Comparison of ENCODE assay signal across 21 cellular contexts in the genomic region with DNA sequence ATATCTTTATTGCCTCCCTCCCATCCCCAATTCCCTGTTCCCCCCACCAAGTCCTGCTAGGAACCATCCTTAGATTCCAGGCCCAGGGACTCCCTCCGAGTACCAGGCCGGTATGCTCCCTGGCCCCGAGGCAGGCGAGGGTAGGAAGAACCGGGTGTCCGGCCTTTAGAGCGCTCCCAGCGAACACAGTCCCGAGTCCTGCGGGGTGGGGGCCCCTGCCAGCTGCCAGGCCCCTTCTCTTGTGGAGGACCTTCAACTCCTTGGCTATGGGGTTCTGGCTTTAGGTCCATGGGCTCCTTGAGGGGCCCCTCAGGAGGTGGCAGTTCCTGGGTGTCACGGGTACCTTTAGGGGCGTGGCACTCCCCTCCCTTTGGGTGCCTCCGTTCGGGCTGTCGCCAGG. TPM values are rescaled to one million over a fixed set of nuclear protein-coding genes. Genes with fewer than 3 reads are reported as not detected.
DNase-seq lines count a peak whose midpoint lies in the region; ATAC-seq, FAIRE-seq and TF ChIP-seq lines count a peak whose summit lies in the region.
"Had no signal": no experiment of that assay in that cellular context is flagged by ENCODE, and none has a peak within 500 bp of the region (broad histone marks: within the 10 kb centered on the region; RNA-seq: fewer than 3 reads in every experiment).

No MANE protein-coding gene starts in this region.

- TF ChIP-seq POLR2A in K562 (conservative IDR thresholded peaks at IDR 0.05) (no peak), sigmoid colon (IDR thresholded peaks at IDR 0.05) (no peak)

- TF ChIP-seq EP300 in K562 (IDR thresholded peaks at IDR 0.05; ENCODE audit: low read length) = no peak
- no peak for TF ChIP-seq EP300 in sigmoid colon (IDR thresholded peaks at IDR 0.05)

- peak overlapping the region in 1 of 4 donors; percentile 40 for H3K4me3 Mint-ChIP-seq in IgD-negative memory B cell
- H3K4me3 Mint-ChIP-seq: H9 had no signal

- CTCF ChIA-PET in K562 (lab: Yijun Ruan, JAX; ENCODE audit: low intra/inter-chr PET ratio) = no interaction called here

- ATAC-seq in K562 (no peak), GM21576 (IDR thresholded peaks at IDR 0.05; ENCODE audit: unreplicated experiment) (no peak)

- H4K20me1 ChIP-seq in K562 (replicated peaks; ENCODE audit: control insufficient read depth, insufficient read depth, low read length) = no peaks in the 10 kb centered on the region

- POLR2A ChIA-PET in K562 (lab: Yijun Ruan, JAX) = no interaction called here

- H3K9me3 ChIP-seq in K562 (replicated peaks; ENCODE audit: control insufficient read depth, insufficient read depth, low read depth, low read length) = no peaks in the 10 kb centered on the region
- H3K9me3 ChIP-seq in sigmoid colon = no peaks in the 10 kb centered on the region
- H3K9me3 ChIP-seq: BE2C had no signal

- FAIRE-seq in K562 (lab: Jason Lieb, UNC) = no peak
- FAIRE-seq: A204.1, GM12892, GM18507, H1, HTR-8/SVneo had no signal

- H2AFZ ChIP-seq in K562 (ENCODE audit: low read depth, low read length) = no peak overlapping the region

- intact Hi-C loops in K562 (cut with micrococcal nuclease) (no loop called here), sigmoid colon (cut with DNase I) (no loop called here)

- DNase-seq in K562 (ENCODE audit: extremely low read depth in 1 of 4, low spot score in 3 of 4) (no peak), sigmoid colon (peak; percentile 47), cortex of kidney (lab: John Stamatoyannopoulos, UW) (no peak)
- DNase-seq: ACHN; BE2C; C1 segment of cervical spinal cord; CD4-positive, CD25-positive, alpha-beta regulatory T cell; CD8-positive, alpha-beta memory T cell; COR-L47; DMS153; DMS79; GDM1; H9 had no signal

- H3K27me3 Mint-ChIP-seq in IgD-negative memory B cell = no peaks in the 10 kb centered on the region
- H3K27me3 Mint-ChIP-seq: CD4-positive, CD25-positive, alpha-beta regulatory T cell; CD8-positive, alpha-beta memory T cell had no signal

- H3K4me1 Mint-ChIP-seq in IgD-negative memory B cell = peaks cover 10 to 18% (median 10%) of the 10 kb centered on the region in 3 donors

- peaks cover 3% of the 10 kb centered on the region for H3K9me1 ChIP-seq in K562 (ENCODE audit: control insufficient read depth, insufficient read depth, low read length)

- peak overlapping the region in 1 of 2 experiments; percentile 23; a peak in 1 of 4 replicates for H3K9ac ChIP-seq in K562 (ENCODE audit: insufficient read depth in 1 of 2, low read depth in 2 of 2, low read length in 2 of 2)
- H3K9ac ChIP-seq: KMS-11 had no signal

- H3K27me3 ChIP-seq in K562 (ENCODE audit: control insufficient read depth in 2 of 2, insufficient read depth in 2 of 2, low read length in 2 of 2) (no peaks in the 10 kb centered on the region), sigmoid colon (no peaks in the 10 kb centered on the region)
- H3K27me3 ChIP-seq: BE2C had no signal

- H3K36me3 Mint-ChIP-seq in IgD-negative memory B cell = no peaks in the 10 kb centered on the region

- H3K27ac ChIP-seq in K562 (ENCODE audit: extremely low read depth, low read depth, low read length) = no peak overlapping the region
- no peak overlapping the region for H3K27ac ChIP-seq in sigmoid colon
- H3K27ac ChIP-seq: KMS-11 had no signal

- in situ Hi-C loops in K562 (cut with MboI) = no loop called here

- peaks cover 60% of the 10 kb centered on the region; the same call in 2 of the 3 replicates for H3K36me3 ChIP-seq in K562 (ENCODE audit: control insufficient read depth, insufficient read depth, low read length)
- H3K36me3 ChIP-seq in sigmoid colon = peaks cover 31 to 78% (median 53%) of the 10 kb centered on the region in 4 donors

- 83% methylated on average over 4 of the region's 15 CpGs for WGBS in K562 (ENCODE audit: insufficient coverage, low coverage, missing lambda C conversion rate)
- 90 to 93% methylated on average over 15 of the region's 15 CpGs for WGBS in sigmoid colon, 2 donors

- no peak for TF ChIP-seq CTCF in K562 (IDR thresholded peaks at IDR 0.05 in 2 of 3, conservative IDR thresholded peaks at IDR 0.05 in 1 of 3; ENCODE audit: insufficient read depth in 2 of 3, low read depth in 1 of 3, low read length in 3 of 3)
- no peak for TF ChIP-seq CTCF in sigmoid colon (IDR thresholded peaks at IDR 0.05)

- H3K9me3 Mint-ChIP-seq in IgD-negative memory B cell = no peaks in the 10 kb centered on the region
- H3K9me3 Mint-ChIP-seq: CD4-positive, CD25-positive, alpha-beta regulatory T cell; CD8-positive, alpha-beta memory T cell; H9 had no signal

- H3K4me2 ChIP-seq in K562 (ENCODE audit: insufficient read depth, low read length) = no peak overlapping the region
- H3K4me2 ChIP-seq: KMS-11 had no signal

- H3K4me3 ChIP-seq in K562 = no peak overlapping the region
- no peak overlapping the region for H3K4me3 ChIP-seq in sigmoid colon

- BruUV-seq in K562 (replicated peaks; lab: Mats Ljungman, UMichigan) = no TSS peak

- TF ChIP-seq RAD21 in K562 (CRISPR knock-in tag; conservative IDR thresholded peaks at IDR 0.05 in 1 of 2, IDR thresholded peaks at IDR 0.05 in 1 of 2) = no peak

- H3K79me2 ChIP-seq in K562 (ENCODE audit: control insufficient read depth, insufficient read depth, low read length) = peaks cover 18% of the 10 kb centered on the region

- H3K4me1 ChIP-seq in K562 (replicated peaks in 1 of 2; ENCODE audit: control insufficient read depth in 2 of 2, insufficient read depth in 2 of 2, low read length in 2 of 2) (peaks cover 6 to 13% of the 10 kb centered on the region in 2 experiments; a peak in 3 of 5 replicates), sigmoid colon (peaks cover 0 to 11% (median 10%) of the 10 kb centered on the region in 4 donors)
- H3K4me1 ChIP-seq: BE2C had no signal

- H3K27ac Mint-ChIP-seq in IgD-negative memory B cell = peak overlapping the region in 2 of 3 donors; percentile 10 to 67
- H3K27ac Mint-ChIP-seq: CD4-positive, CD25-positive, alpha-beta regulatory T cell; H9 had no signal

RNA-seq across cellular contexts. Expression of gene BCS1L, which starts 4.4 kb away (rescaled TPM):
- polyA plus RNA-seq in IgD-negative memory B cell (21.2 TPM), K562 (2011; rRNA removed) (55.1 and 56.7 TPM in 2 replicates), K562 (2014; fragmentation: Illumina TruSeq; extraction: Trizol) (48.0 and 61.3 TPM in 2 replicates), K562 (2014; fragmentation: Nextera tagmentation; extraction: Ambion mirVana) (100 to 1,000 TPM in 1 of 2 experiments, 10 to 100 TPM in 1; 83.2 to 103 TPM), K562 (2014; rRNA removed) (64.8 and 72.7 TPM in 2 replicates), sigmoid colon (10 to 100 TPM; 13.4 to 27.8 (median 20.4) TPM)
- 85.6 and 126 TPM in 2 replicates for total RNA-seq in K562 (2011; cell fraction: chromatin; rRNA removed; ENCODE audit: low replicate concordance)
- total RNA-seq in K562 (2011; cell fraction: nucleolus; rRNA removed) = 75.8 and 79.0 TPM in 2 replicates
- total RNA-seq in K562 (2011; cell fraction: nucleoplasm; rRNA removed) = 81.7 and 82.7 TPM in 2 replicates
- total RNA-seq in K562 (2014; rRNA removed) (41.1 and 43.6 TPM in 2 replicates), K562 (2014; rRNA removed; fragmentation: Illumina TruSeq; extraction: Trizol) (33.9 and 37.6 TPM in 2 replicates), K562 (2015; rRNA removed; fragmentation: Illumina TruSeq; extraction: Trizol) (43.8 and 46.9 TPM in 2 replicates), K562 (2021) (52.6 and 56.7 TPM in 2 replicates), sigmoid colon (10 to 100 TPM; 20.7 to 42.5 (median 25.2) TPM)
- 69.3 and 108 TPM in 2 replicates for polyA plus RNA-seq in K562 (2011; cell fraction: cytosol; rRNA removed)
- polyA plus RNA-seq in K562 (2011; cell fraction: nucleus; rRNA removed) = 162 and 234 TPM in 2 replicates
- 40.2 and 56.5 TPM in 2 replicates for polyA plus RNA-seq in K562 (2012)
- 31.4 and 41.5 TPM in 2 replicates for polyA minus RNA-seq in K562 (2011; rRNA and poly(A)+ RNA removed)
- polyA minus RNA-seq in K562 (2011; cell fraction: cytosol; rRNA and poly(A)+ RNA removed) = 16.0 and 28.2 TPM in 2 replicates
- 27.7 and 35.0 TPM in 2 replicates for polyA minus RNA-seq in K562 (2011; cell fraction: nucleus; rRNA and poly(A)+ RNA removed)

RNA-seq across cellular contexts. Expression of gene ZNF142, which starts 4.5 kb away (rescaled TPM):
- polyA plus RNA-seq in IgD-negative memory B cell (21.1 TPM), K562 (2011; rRNA removed) (2.4 and 4.2 TPM in 2 replicates), K562 (2014; fragmentation: Illumina TruSeq; extraction: Trizol) (12.2 and 12.9 TPM in 2 replicates), K562 (2014; fragmentation: Nextera tagmentation; extraction: Ambion mirVana) (1 to 10 TPM in 1 of 2 experiments, under 1 TPM in 1; 0.50 to 1.3 TPM), K562 (2014; rRNA removed) (7.0 and 7.3 TPM in 2 replicates), sigmoid colon (10 to 100 TPM in 1 of 3 donors, 1 to 10 TPM in 2; 1.6 to 10.2 (median 4.8) TPM)
- 24.0 and 65.8 TPM in 2 replicates for total RNA-seq in K562 (2011; cell fraction: chromatin; rRNA removed; ENCODE audit: low replicate concordance)
- 35.1 and 47.0 TPM in 2 replicates for total RNA-seq in K562 (2011; cell fraction: nucleolus; rRNA removed)
- total RNA-seq in K562 (2011; cell fraction: nucleoplasm; rRNA removed) = 30.9 and 31.5 TPM in 2 replicates
- total RNA-seq in K562 (2014; rRNA removed) (8.1 and 13.8 TPM in 2 replicates), K562 (2014; rRNA removed; fragmentation: Illumina TruSeq; extraction: Trizol) (4.0 and 4.1 TPM in 2 replicates), K562 (2015; rRNA removed; fragmentation: Illumina TruSeq; extraction: Trizol) (4.5 and 5.2 TPM in 2 replicates), K562 (2021) (25.4 and 26.1 TPM in 2 replicates), sigmoid colon (10 to 100 TPM; 14.6 to 24.4 (median 19.5) TPM)
- polyA plus RNA-seq in K562 (2011; cell fraction: cytosol; rRNA removed) = 3.5 and 4.3 TPM in 2 replicates
- 12.9 and 32.2 TPM in 2 replicates for polyA plus RNA-seq in K562 (2011; cell fraction: nucleus; rRNA removed)
- polyA plus RNA-seq in K562 (2012) = 8.3 and 9.9 TPM in 2 replicates
- 6.0 and 6.3 TPM in 2 replicates for polyA minus RNA-seq in K562 (2011; rRNA and poly(A)+ RNA removed)
- polyA minus RNA-seq in K562 (2011; cell fraction: cytosol; rRNA and poly(A)+ RNA removed) = 9.3 and 9.6 TPM in 2 replicates
- polyA minus RNA-seq in K562 (2011; cell fraction: nucleus; rRNA and poly(A)+ RNA removed) = 20.1 and 24.5 TPM in 2 replicates

RNA-seq across cellular contexts. Expression of gene RNF25, which starts 7.9 kb away (rescaled TPM):
- polyA plus RNA-seq in IgD-negative memory B cell (23.4 TPM), K562 (2011; rRNA removed) (45.9 and 49.8 TPM in 2 replicates), K562 (2014; fragmentation: Illumina TruSeq; extraction: Trizol) (19.7 and 30.1 TPM in 2 replicates), K562 (2014; fragmentation: Nextera tagmentation; extraction: Ambion mirVana) (1 to 10 TPM; 2.3 to 10.0 TPM), K562 (2014; rRNA removed) (26.5 and 26.6 TPM in 2 replicates), sigmoid colon (10 to 100 TPM; 11.6 to 19.2 (median 14.3) TPM)
- total RNA-seq in K562 (2011; cell fraction: chromatin; rRNA removed; ENCODE audit: low replicate concordance) = 12.4 and 31.3 TPM in 2 replicates
- 21.2 and 25.3 TPM in 2 replicates for total RNA-seq in K562 (2011; cell fraction: nucleolus; rRNA removed)
- 14.1 and 22.4 TPM in 2 replicates for total RNA-seq in K562 (2011; cell fraction: nucleoplasm; rRNA removed)
- total RNA-seq in K562 (2014; rRNA removed) (17.0 and 30.0 TPM in 2 replicates), K562 (2014; rRNA removed; fragmentation: Illumina TruSeq; extraction: Trizol) (15.5 and 18.2 TPM in 2 replicates), K562 (2015; rRNA removed; fragmentation: Illumina TruSeq; extraction: Trizol) (15.3 and 24.6 TPM in 2 replicates), K562 (2021) (19.0 and 20.5 TPM in 2 replicates), sigmoid colon (10 to 100 TPM in 3 of 4 donors, 1 to 10 TPM in 1; 6.4 to 24.7 (median 21.9) TPM)
- polyA plus RNA-seq in K562 (2011; cell fraction: cytosol; rRNA removed) = 24.3 and 40.6 TPM in 2 replicates
- polyA plus RNA-seq in K562 (2011; cell fraction: nucleus; rRNA removed) = 40.5 and 63.9 TPM in 2 replicates
- 16.7 and 22.6 TPM in 2 replicates for polyA plus RNA-seq in K562 (2012)
- 31.3 and 33.2 TPM in 2 replicates for polyA minus RNA-seq in K562 (2011; rRNA and poly(A)+ RNA removed)
- 6.3 and 21.5 TPM in 2 replicates for polyA minus RNA-seq in K562 (2011; cell fraction: cytosol; rRNA and poly(A)+ RNA removed)
- polyA minus RNA-seq in K562 (2011; cell fraction: nucleus; rRNA and poly(A)+ RNA removed) = 5.9 and 9.6 TPM in 2 replicates

RNA-seq across cellular contexts. Expression of gene STK36, which starts 8.0 kb away (rescaled TPM):
- polyA plus RNA-seq in IgD-negative memory B cell (4.8 TPM), K562 (2011; rRNA removed) (12.4 and 22.4 TPM in 2 replicates), K562 (2014; fragmentation: Illumina TruSeq; extraction: Trizol) (6.5 and 9.6 TPM in 2 replicates), K562 (2014; fragmentation: Nextera tagmentation; extraction: Ambion mirVana) (1 to 10 TPM; 3.5 to 6.7 TPM), K562 (2014; rRNA removed) (9.7 and 10.3 TPM in 2 replicates), sigmoid colon (10 to 100 TPM in 1 of 3 donors, 1 to 10 TPM in 2; 3.9 to 15.8 (median 4.2) TPM)
- 93.3 and 145 TPM in 2 replicates for total RNA-seq in K562 (2011; cell fraction: chromatin; rRNA removed; ENCODE audit: low replicate concordance)
- 40.4 and 45.0 TPM in 2 replicates for total RNA-seq in K562 (2011; cell fraction: nucleolus; rRNA removed)
- total RNA-seq in K562 (2011; cell fraction: nucleoplasm; rRNA removed) = 42.6 and 50.0 TPM in 2 replicates
- total RNA-seq in K562 (2014; rRNA removed) (3.8 and 5.2 TPM in 2 replicates), K562 (2014; rRNA removed; fragmentation: Illumina TruSeq; extraction: Trizol) (4.1 and 6.3 TPM in 2 replicates), K562 (2015; rRNA removed; fragmentation: Illumina TruSeq; extraction: Trizol) (4.1 and 4.5 TPM in 2 replicates), K562 (2021) (9.3 and 9.6 TPM in 2 replicates), sigmoid colon (10 to 100 TPM; 13.6 to 79.5 (median 27.0) TPM)
- 9.2 and 11.0 TPM in 2 replicates for polyA plus RNA-seq in K562 (2011; cell fraction: cytosol; rRNA removed)
- polyA plus RNA-seq in K562 (2011; cell fraction: nucleus; rRNA removed) = 219 and 220 TPM in 2 replicates
- polyA plus RNA-seq in K562 (2012) = 5.5 and 8.3 TPM in 2 replicates
- polyA minus RNA-seq in K562 (2011; rRNA and poly(A)+ RNA removed) = 10.5 and 11.9 TPM in 2 replicates
- polyA minus RNA-seq in K562 (2011; cell fraction: cytosol; rRNA and poly(A)+ RNA removed) = 5.3 and 6.7 TPM in 2 replicates
- 19.5 and 29.4 TPM in 2 replicates for polyA minus RNA-seq in K562 (2011; cell fraction: nucleus; rRNA and poly(A)+ RNA removed)

RNA-seq across cellular contexts. Expression of gene TTLL4, which starts 46.7 kb away (rescaled TPM):
- polyA plus RNA-seq in IgD-negative memory B cell (14.5 TPM), K562 (2011; rRNA removed) (41.4 and 49.7 TPM in 2 replicates), K562 (2014; fragmentation: Illumina TruSeq; extraction: Trizol) (56.8 and 67.5 TPM in 2 replicates), K562 (2014; fragmentation: Nextera tagmentation; extraction: Ambion mirVana) (10 to 100 TPM; 20.3 to 30.8 TPM), K562 (2014; rRNA removed) (24.5 and 35.3 TPM in 2 replicates), sigmoid colon (10 to 100 TPM in 1 of 3 donors, 1 to 10 TPM in 2; 6.0 to 15.1 (median 6.0) TPM)
- 112 and 166 TPM in 2 replicates for total RNA-seq in K562 (2011; cell fraction: chromatin; rRNA removed; ENCODE audit: low replicate concordance)
- 66.4 and 72.5 TPM in 2 replicates for total RNA-seq in K562 (2011; cell fraction: nucleolus; rRNA removed)
- 68.0 and 77.2 TPM in 2 replicates for total RNA-seq in K562 (2011; cell fraction: nucleoplasm; rRNA removed)
- total RNA-seq in K562 (2014; rRNA removed) (12.6 and 26.0 TPM in 2 replicates), K562 (2014; rRNA removed; fragmentation: Illumina TruSeq; extraction: Trizol) (19.6 and 21.5 TPM in 2 replicates), K562 (2015; rRNA removed; fragmentation: Illumina TruSeq; extraction: Trizol) (19.9 and 20.2 TPM in 2 replicates), K562 (2021) (46.3 and 53.2 TPM in 2 replicates), sigmoid colon (10 to 100 TPM; 11.4 to 16.0 (median 12.5) TPM)
- polyA plus RNA-seq in K562 (2011; cell fraction: cytosol; rRNA removed) = 34.6 and 41.2 TPM in 2 replicates
- 145 and 169 TPM in 2 replicates for polyA plus RNA-seq in K562 (2011; cell fraction: nucleus; rRNA removed)
- polyA plus RNA-seq in K562 (2012) = 26.2 and 40.2 TPM in 2 replicates
- 42.0 and 59.3 TPM in 2 replicates for polyA minus RNA-seq in K562 (2011; rRNA and poly(A)+ RNA removed)
- 21.1 and 24.5 TPM in 2 replicates for polyA minus RNA-seq in K562 (2011; cell fraction: cytosol; rRNA and poly(A)+ RNA removed)
- polyA minus RNA-seq in K562 (2011; cell fraction: nucleus; rRNA and poly(A)+ RNA removed) = 40.5 and 51.9 TPM in 2 replicates
